9 cellular contexts compared by ENCODE assay signal in genomic region chr14:81323621-81324400, GRCh38.
DNase-seq lines count a peak whose midpoint lies in the region; ATAC-seq and TF ChIP-seq lines count a peak whose summit lies in the region.
"Had no signal": no experiment of that assay in that cellular context is flagged by ENCODE, and none has a peak within 500 bp of the region (broad histone marks: within the 10 kb centered on the region; RNA-seq: fewer than 3 reads in every experiment).

No MANE protein-coding gene starts in this region.

- no peaks in the 10 kb centered on the region for H3K9me3 ChIP-seq in body of pancreas
- no peaks in the 10 kb centered on the region for H3K9me3 ChIP-seq in mucosa of descending colon

- TF ChIP-seq POLR2A in body of pancreas (IDR thresholded peaks at IDR 0.05), result no peak

- H3K4me1 ChIP-seq in body of pancreas (no peaks in the 10 kb centered on the region), mucosa of descending colon (ENCODE audit: low read depth) (no peaks in the 10 kb centered on the region)

- DNase-seq in COR-L47 (lab: John Stamatoyannopoulos, UW), result peak; percentile 55
- peak; percentile 59 for DNase-seq in NCI-H146 treated with DMSO at 0.1 percent for 48 hours (lab: John Stamatoyannopoulos, UW; ENCODE audit: unreplicated experiment)
- peak in 1 of 4 donors; percentile 17 for DNase-seq in body of pancreas
- peak; percentile 78 to 80 (median 79) for DNase-seq in mucosa of descending colon
- no peak for DNase-seq in foreskin fibroblast
- DNase-seq: activated CD4-positive, CD25-positive, alpha-beta regulatory T cell treated with anti-CD3 and anti-CD28 coated beads, Interleukin-2, amount 50 U/mL, for 72 hours had no signal

- TF ChIP-seq CTCF in body of pancreas (IDR thresholded peaks at IDR 0.05) (no peak), mucosa of descending colon (IDR thresholded peaks at IDR 0.05) (no peak), foreskin fibroblast (IDR thresholded peaks at IDR 0.05; ENCODE audit: low read depth, low read length) (no peak)

- WGBS in body of pancreas, 2 donors, result 53 to 67% methylated on average over 16 of the region's 16 CpGs

- intact Hi-C loops in body of pancreas (cut with DNase I), result no loop called here
- intact Hi-C loops in mucosa of descending colon (cut with DNase I, micrococcal nuclease), result no loop called here

- H3K36me3 ChIP-seq in body of pancreas (replicated peaks in 1 of 2; ENCODE audit: insufficient read depth in 1 of 2, low read depth in 2 of 2) (no peaks in the 10 kb centered on the region), mucosa of descending colon (ENCODE audit: low read depth) (no peaks in the 10 kb centered on the region)

- H3K4me3 ChIP-seq in body of pancreas, result no peak overlapping the region
- H3K4me3 ChIP-seq in mucosa of descending colon, result no peak overlapping the region
- no peak overlapping the region for H3K4me3 ChIP-seq in foreskin fibroblast (ENCODE audit: low read depth in 1 of 2, low read length in 2 of 2)

- H3K27me3 ChIP-seq in body of pancreas, result no peaks in the 10 kb centered on the region

- peak; percentile 33 for ATAC-seq in body of pancreas
- peak; percentile 99 for ATAC-seq in mucosa of descending colon
- ATAC-seq in GM21737 (IDR thresholded peaks at IDR 0.05; ENCODE audit: unreplicated experiment), result no peak
- no peak for ATAC-seq in GM21515 (IDR thresholded peaks at IDR 0.05; ENCODE audit: unreplicated experiment)
- no peak for ATAC-seq in HG03095 (IDR thresholded peaks at IDR 0.05; ENCODE audit: unreplicated experiment)

- H3K27ac ChIP-seq in body of pancreas, result no peak overlapping the region

Comparison
In these comparisons a context has a peak if more than half of its experiments do, and no peak if none do; other contexts are left out.
1. DNase-seq: peak in COR-L47 (single experiment), NCI-H146 treated with DMSO at 0.1 percent for 48 hours (single experiment) and mucosa of descending colon (3 of 3); none in foreskin fibroblast (0 of 2).
2. ATAC-seq: peak in body of pancreas (single experiment) and mucosa of descending colon (single experiment); none in GM21737 (single experiment), GM21515 (single experiment) and HG03095 (single experiment).